ENCODE assay signal across 1 cellular context in genomic region chr22:46070215-46070721, GRCh38.
TF ChIP-seq lines count a peak whose summit lies in the region.

No MANE protein-coding gene starts in this region.

TF ChIP-seq in A549, 52 proteins besides CTCF, POLR2A, EP300 and RAD21 (continued from another document):
- peak; percentile 8; the same call in 1 of the 3 replicates for TF ChIP-seq BCL3 (IDR thresholded peaks at IDR 0.05)
- no peak for TF ChIP-seq CEBPB (IDR thresholded peaks at IDR 0.05)
- TF ChIP-seq POLR2AphosphoS2 (conservative IDR thresholded peaks at IDR 0.05; ENCODE audit: low read length) = no peak
- no peak; the same call in 1 of the 2 replicates for TF ChIP-seq HOXA7 (CRISPR knock-in tag; IDR thresholded peaks at IDR 0.05)
- TF ChIP-seq MYC (IDR thresholded peaks at IDR 0.05; ENCODE audit: borderline replicate concordance, low read length) = peak; percentile 5; the same call in 1 of the 2 replicates
- no peak for TF ChIP-seq PHF8 (IDR thresholded peaks at IDR 0.05; ENCODE audit: borderline replicate concordance, low read depth)
- peak in 1 of 2 experiments; percentile 41; a peak in 2 of 5 replicates for TF ChIP-seq JUN (IDR thresholded peaks at IDR 0.05)
- peak; percentile 56; the same call in 1 of the 2 replicates for TF ChIP-seq MAX (IDR thresholded peaks at IDR 0.05)
- TF ChIP-seq TFCP2L1 (CRISPR knock-in tag; IDR thresholded peaks at IDR 0.05) = peak; percentile 86
- TF ChIP-seq CHD4 (IDR thresholded peaks at IDR 0.05; ENCODE audit: borderline replicate concordance) = no peak
- TF ChIP-seq TP53 (CRISPR knock-in tag; IDR thresholded peaks at IDR 0.05) = peak; percentile 69; the same call in 1 of the 2 replicates
- no peak for TF ChIP-seq HOXB13 (CRISPR knock-in tag; IDR thresholded peaks at IDR 0.05; ENCODE audit: low read depth)
- TF ChIP-seq HES2 (IDR thresholded peaks at IDR 0.05) = no peak
- no peak for TF ChIP-seq KDM1A (IDR thresholded peaks at IDR 0.05; ENCODE audit: low read depth)
TF ChIP-seq in A549: peak in this region for 8.
